Comparison of ENCODE assay signal across 21 cellular contexts in the genomic region with DNA sequence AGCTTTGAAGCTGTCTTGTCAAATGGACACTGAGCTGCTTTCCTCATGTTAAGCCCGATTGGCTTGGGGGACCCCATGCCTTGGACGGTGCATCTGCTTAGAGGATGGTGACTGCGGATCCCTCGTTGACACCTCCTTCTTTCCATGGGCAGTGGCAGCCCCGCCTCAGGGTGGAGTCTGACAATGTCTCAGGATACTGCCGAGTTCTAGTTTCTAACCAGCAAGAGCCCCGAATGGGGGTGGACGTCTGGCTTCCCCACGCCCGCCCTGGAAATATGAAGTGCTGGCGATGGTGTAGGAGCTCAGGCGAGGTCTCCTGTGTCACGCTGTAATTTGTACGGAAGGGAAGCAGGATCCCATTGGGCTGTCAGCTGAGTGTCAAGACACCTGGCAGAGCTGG.
A peak's percentile ranks its signal among the peaks of the same experiment; 100 is the strongest.
DNase-seq lines count a peak whose midpoint lies in the region; ATAC-seq, FAIRE-seq and TF ChIP-seq lines count a peak whose summit lies in the region.
"Had no signal": no experiment of that assay in that cellular context is flagged by ENCODE, and none has a peak within 500 bp of the region (broad histone marks: within the 10 kb centered on the region; RNA-seq: fewer than 3 reads in every experiment).

No MANE protein-coding gene starts in this region.

- H3F3A ChIP-seq in GM23338 (replicated peaks; ENCODE audit: low read depth): no peaks in the 10 kb centered on the region

- H4K91ac ChIP-seq in IMR-90 (ENCODE audit: insufficient read depth, low read depth, low read length) (no peak overlapping the region), H1 (replicated peaks; ENCODE audit: insufficient read length, low read length) (no peak overlapping the region), neuronal stem cell (ENCODE audit: low read depth, low read length, poor library complexity) (no peak overlapping the region)

- H2AFZ ChIP-seq in GM23338 (no peak overlapping the region), IMR-90 (replicated peaks; ENCODE audit: low read length, poor library complexity) (no peak overlapping the region), H1 (ENCODE audit: low read length) (no peak overlapping the region), neuronal stem cell (ENCODE audit: low read length) (no peak overlapping the region)

- no peak overlapping the region for H3K27ac ChIP-seq in GM23338 (ENCODE audit: low read depth)
- no peak overlapping the region for H3K27ac ChIP-seq in IMR-90 (ENCODE audit: insufficient read depth, low read length)
- no peak overlapping the region for H3K27ac ChIP-seq in H1 (ENCODE audit: low read depth, low read length)
- H3K27ac ChIP-seq in neuronal stem cell (replicated peaks; ENCODE audit: low read length): no peak overlapping the region
- H3K27ac ChIP-seq: 22Rv1, BLaER1, C4-2B had no signal

- H3K4me3 ChIP-seq in GM23338 (no peak overlapping the region), IMR-90 (ENCODE audit: insufficient read depth, low read depth, low read length) (no peak overlapping the region), H1 (ENCODE audit: extremely low read depth in 1 of 4, insufficient read depth in 2 of 4, low read depth in 3 of 4, low read length in 4 of 4) (no peak overlapping the region), neuronal stem cell (ENCODE audit: low read length in 2 of 2) (no peak overlapping the region)
- H3K4me3 ChIP-seq: BLaER1 had no signal

- TF ChIP-seq POLR2A in IMR-90 (IDR thresholded peaks at IDR 0.05; ENCODE audit: low read depth, low read length) (no peak), H1 (IDR thresholded peaks at IDR 0.05; ENCODE audit: control extremely low read depth in 1 of 2, low read depth in 2 of 2, low read length in 2 of 2) (no peak)

- no TSS peak for BruUV-seq in IMR-90 (replicated peaks; lab: Mats Ljungman, UMichigan)

- 79% methylated on average over 10 of the region's 14 CpGs; no CpG with 5 or more reads in 1 of the 2 experiments for WGBS in IMR-90 (ENCODE audit: extremely low coverage in 2 of 2, insufficient read length in 1 of 2), 2 experiments
- 85% methylated on average over 14 of the region's 14 CpGs; no CpG with 5 or more reads in 1 of the 2 experiments for WGBS in H1 (ENCODE audit: extremely low coverage in 1 of 2, insufficient coverage in 1 of 2, insufficient read length in 1 of 2, insufficient replicate concordance in 2 of 2, low coverage in 1 of 2, low lambda C conversion rate in 2 of 2, missing lambda C conversion rate in 1 of 2), 2 experiments
- WGBS in neuronal stem cell (ENCODE audit: extremely low coverage in 2 of 2, insufficient read length in 2 of 2, insufficient replicate concordance in 1 of 2), 2 donors: no CpG with 5 or more reads among the region's 14 CpGs

- H3K9me3 Mint-ChIP-seq in GM23338: no peaks in the 10 kb centered on the region; the same call in 2 of the 3 replicates
- H3K9me3 Mint-ChIP-seq: CD8-positive, alpha-beta T cell; HFFc6 had no signal

- DNase-seq in GM23338 (ENCODE audit: low spot score): no peak
- DNase-seq in IMR-90: peak; percentile 6
- DNase-seq in H1 (ENCODE audit: low read depth in 1 of 2, low spot score in 2 of 2): no peak
- DNase-seq in neuronal stem cell (ENCODE audit: low spot score): no peak
- no peak for DNase-seq in HCEC 1CT
- no peak for DNase-seq in head of caudate nucleus
- no peak for DNase-seq in H4 (ENCODE audit: low spot score)
- DNase-seq: Caco-2; CD4-positive, CD25-positive, alpha-beta regulatory T cell; CD8-positive, alpha-beta T cell; DMS153; DND-41; HFFc6 had no signal

- no peak for TF ChIP-seq EP300 in H1 (IDR thresholded peaks at IDR 0.05; ENCODE audit: borderline replicate concordance in 1 of 2, low read depth in 2 of 2, low read length in 2 of 2)

- H2BK120ac ChIP-seq in IMR-90 (ENCODE audit: low read depth, low read length) (no peak overlapping the region), H1 (replicated peaks; ENCODE audit: low read depth, low read length) (no peak overlapping the region), neuronal stem cell (ENCODE audit: low read depth, low read length) (no peak overlapping the region)

- peaks cover 4% of the 10 kb centered on the region for H3K27me3 Mint-ChIP-seq in GM23338 (ENCODE audit: insufficient read depth, low read depth, poor library complexity)
- H3K27me3 Mint-ChIP-seq: CD4-positive, CD25-positive, alpha-beta regulatory T cell had no signal

- peaks cover 6% of the 10 kb centered on the region; the same call in 2 of the 3 replicates for H3K4me1 Mint-ChIP-seq in GM23338
- H3K4me1 Mint-ChIP-seq: B cell; CD4-positive, CD25-positive, alpha-beta regulatory T cell had no signal

- H3K56ac ChIP-seq in IMR-90 (ENCODE audit: extremely low read depth, insufficient read depth, low read length) (no peak overlapping the region), H1 (replicated peaks; ENCODE audit: insufficient read length, low read depth, low read length) (no peak overlapping the region)

- TF ChIP-seq CTCF in GM23338 (conservative IDR thresholded peaks at IDR 0.05; ENCODE audit: low read depth in 2 of 2) (no peak), IMR-90 (conservative IDR thresholded peaks at IDR 0.05; ENCODE audit: low read depth, low read length) (no peak), H1 (IDR thresholded peaks at IDR 0.05; ENCODE audit: control extremely low read depth in 1 of 3, insufficient read depth in 1 of 3, low read depth in 1 of 3, low read length in 3 of 3) (no peak)

- H3K9me2 ChIP-seq in GM23338 (ENCODE audit: insufficient read depth): no peaks in the 10 kb centered on the region; the same call in 1 of the 2 replicates

- H2BK5ac ChIP-seq in IMR-90 (ENCODE audit: low read depth, low read length, poor library complexity, severe bottlenecking) (no peak overlapping the region), H1 (ENCODE audit: low read depth, low read length) (no peak overlapping the region), neuronal stem cell (ENCODE audit: low read length) (no peak overlapping the region)

- no peaks in the 10 kb centered on the region for H3K27me3 ChIP-seq in GM23338 (ENCODE audit: insufficient read depth)
- peaks cover 5% of the 10 kb centered on the region; the same call in 1 of the 2 replicates for H3K27me3 ChIP-seq in IMR-90 (ENCODE audit: control insufficient read depth, insufficient read depth, low read length)
- H3K27me3 ChIP-seq in H1 (replicated peaks in 1 of 4; ENCODE audit: control insufficient read depth in 3 of 4, extremely low read depth in 1 of 4, insufficient read depth in 3 of 4, low read length in 3 of 4): no peaks in the 10 kb centered on the region
- peaks cover 0 to 5% (median 0%) of the 10 kb centered on the region in 3 experiments for H3K27me3 ChIP-seq in neuronal stem cell (ENCODE audit: control insufficient read depth in 3 of 3, insufficient read depth in 3 of 3, low read depth in 1 of 3, low read length in 3 of 3)
- H3K27me3 ChIP-seq: BLaER1 had no signal

- H3K79me2 ChIP-seq in GM23338 (replicated peaks; ENCODE audit: insufficient read depth) (no peaks in the 10 kb centered on the region), H1 (ENCODE audit: control insufficient read depth in 1 of 2, insufficient read depth in 2 of 2, low read length in 2 of 2) (no peaks in the 10 kb centered on the region)

- H3K23ac ChIP-seq in IMR-90 (ENCODE audit: low read depth, low read length) (no peak overlapping the region), H1 (ENCODE audit: insufficient read length) (no peak overlapping the region), neuronal stem cell (ENCODE audit: low read depth, low read length, poor library complexity) (peak overlapping the region; percentile 25)

- no peaks in the 10 kb centered on the region for H3K9me3 ChIP-seq in IMR-90 (ENCODE audit: control insufficient read depth, insufficient read depth, low read length)
- H3K9me3 ChIP-seq in H1 (ENCODE audit: insufficient read depth in 2 of 2, low read depth in 1 of 2, low read length in 1 of 2): no peaks in the 10 kb centered on the region; a peak in 1 of 4 replicates
- no peaks in the 10 kb centered on the region for H3K9me3 ChIP-seq in neuronal stem cell (replicated peaks in 1 of 2; ENCODE audit: control insufficient read depth in 2 of 2, insufficient read depth in 1 of 2, low read depth in 1 of 2, low read length in 2 of 2)
- H3K9me3 ChIP-seq: Caco-2 had no signal

- intact Hi-C loops in IMR-90 (cut with micrococcal nuclease): no loop called here
- intact Hi-C loops in head of caudate nucleus (cut with DNase I): no loop called here

- H2BK20ac ChIP-seq in IMR-90 (ENCODE audit: low read depth, low read length): no peak overlapping the region
- H2BK20ac ChIP-seq in H1 (ENCODE audit: low read length): no peak overlapping the region

- no peak overlapping the region for H3K27ac Mint-ChIP-seq in GM23338
- H3K27ac Mint-ChIP-seq: B cell; CD4-positive, CD25-positive, alpha-beta regulatory T cell; CD8-positive, alpha-beta T cell; HFFc6 had no signal

- H3K4me3 Mint-ChIP-seq in GM23338: no peak overlapping the region
- H3K4me3 Mint-ChIP-seq: B cell; CD4-positive, CD25-positive, alpha-beta regulatory T cell; CD8-positive, alpha-beta T cell; HFFc6 had no signal

- H4K5ac ChIP-seq in IMR-90 (ENCODE audit: low read depth, low read length) (no peak overlapping the region), H1 (ENCODE audit: insufficient read length, low read depth, low read length) (no peak overlapping the region)

- POLR2A ChIA-PET in IMR-90 (lab: Charles Lee; ENCODE audit: unreplicated experiment) (no interaction called here), H1 (lab: Charles Lee; ENCODE audit: partially characterized antibody) (no interaction called here)

- no peak overlapping the region for H3K4ac ChIP-seq in IMR-90 (ENCODE audit: low read depth, low read length)
- H3K4ac ChIP-seq in H1 (replicated peaks; ENCODE audit: insufficient read length, low read depth, low read length): no peak overlapping the region
- H3K4ac ChIP-seq in neuronal stem cell (ENCODE audit: low read length): no peak overlapping the region

- no peaks in the 10 kb centered on the region for H3K23me2 ChIP-seq in H1 (ENCODE audit: low read depth, low read length)

- in situ Hi-C loops in IMR-90 (cut with MboI; ENCODE audit: low sequenced_read_pairs): no loop called here

- TF ChIP-seq RAD21 in IMR-90 (IDR thresholded peaks at IDR 0.05; ENCODE audit: low read length) (no peak), H1 (IDR thresholded peaks at IDR 0.05 in 1 of 2, conservative IDR thresholded peaks at IDR 0.05 in 1 of 2; ENCODE audit: low read depth in 2 of 2, low read length in 2 of 2) (no peak)

- CTCF ChIA-PET in IMR-90 (lab: Yijun Ruan, JAX): no interaction called here
- CTCF ChIA-PET in H1 (lab: Charles Lee; ENCODE audit: partially characterized antibody): interaction anchor here (0.7 kb wide), 1 partner anchor 362 kb away, joined by 3 read pairs; no protein-coding TSS in a partner anchor

- H3K4me2 ChIP-seq in GM23338 (no peak overlapping the region), IMR-90 (ENCODE audit: low read depth, low read length) (no peak overlapping the region), H1 (ENCODE audit: insufficient read depth in 1 of 2, low read depth in 2 of 2, low read length in 2 of 2) (no peak overlapping the region), neuronal stem cell (ENCODE audit: insufficient read depth, low read length, poor library complexity, severe bottlenecking) (no peak overlapping the region)
- H3K4me2 ChIP-seq: BLaER1 had no signal

- no peak overlapping the region for H3K14ac ChIP-seq in IMR-90 (replicated peaks; ENCODE audit: low read depth, low read length)
- H3K14ac ChIP-seq in H1 (ENCODE audit: insufficient read length): no peak overlapping the region
- H3K14ac ChIP-seq in neuronal stem cell (ENCODE audit: low read length): no peak overlapping the region

- no peak overlapping the region for H2AK5ac ChIP-seq in IMR-90 (ENCODE audit: low read depth, low read length)
- no peak overlapping the region for H2AK5ac ChIP-seq in H1 (ENCODE audit: low read depth, low read length)
- H2AK5ac ChIP-seq in neuronal stem cell (ENCODE audit: low read depth, low read length): peak overlapping the region; percentile 78

- no peaks in the 10 kb centered on the region for H3K79me1 ChIP-seq in IMR-90 (ENCODE audit: low read depth in 1 of 2, low read length in 2 of 2)
- no peaks in the 10 kb centered on the region for H3K79me1 ChIP-seq in H1 (ENCODE audit: low read depth, low read length)
- no peaks in the 10 kb centered on the region for H3K79me1 ChIP-seq in neuronal stem cell (ENCODE audit: low read depth, low read length)

- no peaks in the 10 kb centered on the region for H3K36me3 Mint-ChIP-seq in GM23338 (ENCODE audit: low read depth)
- H3K36me3 Mint-ChIP-seq: CD4-positive, CD25-positive, alpha-beta regulatory T cell; CD8-positive, alpha-beta T cell had no signal

- no peaks in the 10 kb centered on the region for H3K9me1 ChIP-seq in IMR-90 (ENCODE audit: insufficient read depth, low read length)

- H3K36me3 ChIP-seq in GM23338 (ENCODE audit: insufficient read depth): no peaks in the 10 kb centered on the region
- no peaks in the 10 kb centered on the region for H3K36me3 ChIP-seq in IMR-90 (ENCODE audit: control insufficient read depth, insufficient read depth, low read length)
- H3K36me3 ChIP-seq in H1 (ENCODE audit: control insufficient read depth in 2 of 4, insufficient read depth in 4 of 4, low read length in 3 of 4): no peaks in the 10 kb centered on the region
- H3K36me3 ChIP-seq in neuronal stem cell (replicated peaks in 1 of 2; ENCODE audit: control insufficient read depth in 2 of 2, insufficient read depth in 2 of 2, low read length in 2 of 2): no peaks in the 10 kb centered on the region
- H3K36me3 ChIP-seq: BLaER1 had no signal

- ATAC-seq in GM23338 (peak; percentile 31; the same call in 1 of the 3 replicates), IMR-90 (ENCODE audit: low read depth) (no peak)
- ATAC-seq: CD8-positive, alpha-beta T cell had no signal

- no peak overlapping the region for H3K18ac ChIP-seq in IMR-90 (ENCODE audit: low read depth, low read length)
- no peak overlapping the region for H3K18ac ChIP-seq in H1 (ENCODE audit: extremely low read depth, low read length)
- peak overlapping the region; percentile 13 for H3K18ac ChIP-seq in neuronal stem cell (ENCODE audit: low read length)

- H4K8ac ChIP-seq in IMR-90 (ENCODE audit: low read depth in 2 of 2, low read length in 2 of 2): no peak overlapping the region
- H4K8ac ChIP-seq in H1 (ENCODE audit: extremely low read depth, insufficient read depth, low read length): no peak overlapping the region
- no peak overlapping the region for H4K8ac ChIP-seq in neuronal stem cell (ENCODE audit: low read depth, low read length)

- no peak overlapping the region for H2AK9ac ChIP-seq in IMR-90 (replicated peaks; ENCODE audit: low read depth, low read length, poor library complexity)

- H2BK15ac ChIP-seq in IMR-90 (ENCODE audit: low read depth, low read length): no peak overlapping the region
- H2BK15ac ChIP-seq in H1 (ENCODE audit: low read length): no peak overlapping the region
- no peak overlapping the region for H2BK15ac ChIP-seq in neuronal stem cell (ENCODE audit: low read length)

- FAIRE-seq in H1 (lab: Jason Lieb, UNC): no peak
- FAIRE-seq: A204.1, G401.6, GM12892, H54 had no signal

- H3K4me1 ChIP-seq in GM23338 (ENCODE audit: insufficient read depth) (no peaks in the 10 kb centered on the region), IMR-90 (ENCODE audit: control insufficient read depth, insufficient read depth, low read length) (no peaks in the 10 kb centered on the region; the same call in 1 of the 2 replicates), H1 (replicated peaks in 1 of 4; ENCODE audit: control insufficient read depth in 3 of 4, insufficient read depth in 4 of 4, low read length in 3 of 4) (no peaks in the 10 kb centered on the region; a peak in 1 of 7 replicates), neuronal stem cell (ENCODE audit: control insufficient read depth in 2 of 2, insufficient read depth in 1 of 2, low read depth in 1 of 2, low read length in 2 of 2) (no peaks in the 10 kb centered on the region)
- H3K4me1 ChIP-seq: BLaER1 had no signal

- H3K9ac ChIP-seq in IMR-90 (ENCODE audit: low read depth, low read length) (no peak overlapping the region), H1 (replicated peaks in 1 of 4; ENCODE audit: extremely low read depth in 1 of 4, low read depth in 3 of 4, low read length in 3 of 4) (no peak overlapping the region), neuronal stem cell (ENCODE audit: low read depth, low read length, poor library complexity) (peak overlapping the region; percentile 33)
- H3K9ac ChIP-seq: BLaER1 had no signal

- dilution Hi-C loops in IMR-90 (cut with HindIII; ENCODE audit: low sequenced_read_pairs, unreplicated experiment): no loop called here

- H4K20me1 ChIP-seq in GM23338 (replicated peaks; ENCODE audit: insufficient read depth) (no peaks in the 10 kb centered on the region), IMR-90 (ENCODE audit: insufficient read depth, low read length) (no peaks in the 10 kb centered on the region), H1 (replicated peaks in 1 of 2; ENCODE audit: control insufficient read depth in 1 of 2, insufficient read depth in 2 of 2, low read length in 2 of 2) (no peaks in the 10 kb centered on the region)
- H4K20me1 ChIP-seq: BLaER1 had no signal

- 0 out of 2 replicates have a peak overlapping the region, but pooled peaks have one; percentile 39 for H2BK12ac ChIP-seq in H1 (ENCODE audit: low read depth, low read length)
- no peak overlapping the region for H2BK12ac ChIP-seq in neuronal stem cell (ENCODE audit: low read length)
